23 cellular contexts compared by ENCODE assay signal in the genomic region with DNA sequence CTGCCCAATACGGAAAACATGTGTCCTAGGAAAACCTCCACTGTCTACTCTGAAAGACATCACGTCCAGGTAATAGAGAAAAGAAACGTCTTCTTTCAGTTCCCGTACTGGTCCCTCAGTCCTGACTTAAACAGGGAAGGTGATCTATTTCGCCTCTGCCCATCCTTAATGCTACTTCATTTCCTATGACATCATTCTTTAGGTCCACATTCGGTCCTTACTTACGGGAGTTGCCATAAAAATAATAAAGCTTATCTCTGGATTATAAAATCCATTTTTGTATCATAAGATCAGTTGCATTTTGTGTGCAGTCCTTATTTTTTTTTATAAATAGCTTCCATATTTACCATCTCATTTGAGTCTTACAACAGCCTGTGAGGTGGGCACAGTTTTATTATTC. TPM values are rescaled to one million over a fixed set of nuclear protein-coding genes. Genes with fewer than 3 reads are reported as not detected.
DNase-seq lines count a peak whose midpoint lies in the region; ATAC-seq and TF ChIP-seq lines count a peak whose summit lies in the region.
"Had no signal": no experiment of that assay in that cellular context is flagged by ENCODE, and none has a peak within 500 bp of the region (broad histone marks: within the 10 kb centered on the region; RNA-seq: fewer than 3 reads in every experiment).

No MANE protein-coding gene starts in this region.

- no peak overlapping the region for H2AFZ ChIP-seq in mammary epithelial cell (ENCODE audit: low read depth, low read length)
- H2AFZ ChIP-seq in PC-3 (ENCODE audit: low read length) = no peak overlapping the region
- H2AFZ ChIP-seq: GM23248 had no signal

- H3K4me2 ChIP-seq in mammary epithelial cell (ENCODE audit: insufficient read depth, low read depth, low read length) (peak overlapping the region; percentile 30), PC-3 (ENCODE audit: low read length) (0 out of 2 replicates have a peak overlapping the region, but pooled peaks have one; percentile 6)
- H3K4me2 ChIP-seq: BLaER1 had no signal

- H3K9me2 ChIP-seq in PC-3 (replicated peaks; ENCODE audit: low read length) = no peaks in the 10 kb centered on the region

- H3K4me1 ChIP-seq in mammary epithelial cell (ENCODE audit: insufficient read depth, low read length) = peaks cover 21% of the 10 kb centered on the region
- no peaks in the 10 kb centered on the region for H3K4me1 ChIP-seq in breast epithelium
- H3K4me1 ChIP-seq in PC-3 (ENCODE audit: insufficient read depth, low read length) = peaks cover 31% of the 10 kb centered on the region
- peaks cover 0 to 29% (median 14%) of the 10 kb centered on the region in 9 donors for H3K4me1 ChIP-seq in heart right ventricle
- no peaks in the 10 kb centered on the region for H3K4me1 ChIP-seq in right cardiac atrium (ENCODE audit: control insufficient read depth, insufficient read depth, low read length)

- TF ChIP-seq CTCF in mammary epithelial cell (conservative IDR thresholded peaks at IDR 0.05 in 1 of 2, IDR thresholded peaks at IDR 0.05 in 1 of 2; ENCODE audit: extremely low read depth in 1 of 2, insufficient read depth in 1 of 2, low read depth in 1 of 2, low read length in 2 of 2) (no peak), breast epithelium (IDR thresholded peaks at IDR 0.05) (no peak), PC-3 (conservative IDR thresholded peaks at IDR 0.05; ENCODE audit: low read depth, low read length) (no peak), heart right ventricle (IDR thresholded peaks at IDR 0.05) (no peak)

- POLR2A ChIA-PET in PC-3 (lab: Charles Lee; ENCODE audit: unreplicated experiment) = no interaction called here

- in situ Hi-C loops in mammary epithelial cell (cut with MboI; ENCODE audit: low sequenced_read_pairs in 2 of 2) = loop anchor here in 1 of 2 donors (5.0 to 10.0 kb wide), 2 partner anchors 55 to 208 kb away; no protein-coding TSS in a partner anchor

- no peak for TF ChIP-seq POLR2A in breast epithelium (IDR thresholded peaks at IDR 0.05)

- H3K27ac ChIP-seq in mammary epithelial cell (ENCODE audit: insufficient read depth, low read depth, low read length) (no peak overlapping the region), breast epithelium (no peak overlapping the region), PC-3 (ENCODE audit: low read length) (no peak overlapping the region), epithelial cell of prostate (peak overlapping the region; percentile 97), heart right ventricle (no peak overlapping the region), right cardiac atrium (ENCODE audit: low read length) (no peak overlapping the region)
- H3K27ac ChIP-seq: 22Rv1, BLaER1, C4-2B, GM23248 had no signal

- dilution Hi-C loops in mammary epithelial cell (cut with HindIII; ENCODE audit: low sequenced_read_pairs) = loop anchor here (5.0 kb wide), 2 partner anchors 78 to 92 kb away; no protein-coding TSS in a partner anchor

- H3K9ac ChIP-seq in mammary epithelial cell (ENCODE audit: insufficient read depth, low read length) (no peak overlapping the region), PC-3 (ENCODE audit: low read length) (no peak overlapping the region)
- H3K9ac ChIP-seq: BLaER1, GM23248 had no signal

- H4K20me1 ChIP-seq in mammary epithelial cell (ENCODE audit: insufficient read depth, low read length) (peaks cover 2% of the 10 kb centered on the region), PC-3 (ENCODE audit: low read length) (peaks cover 9% of the 10 kb centered on the region; the same call in 1 of the 2 replicates)

- CTCF ChIA-PET in mammary epithelial cell (lab: Charles Lee; ENCODE audit: low non-redundant PET) = no interaction called here
- CTCF ChIA-PET in PC-3 (lab: Charles Lee) = no interaction called here

- H3F3A ChIP-seq in PC-3 (ENCODE audit: low read length, unreplicated experiment) = no peaks in the 10 kb centered on the region

- no peaks in the 10 kb centered on the region for H3K36me3 ChIP-seq in mammary epithelial cell (ENCODE audit: insufficient read depth, low read length)
- no peaks in the 10 kb centered on the region for H3K36me3 ChIP-seq in breast epithelium
- H3K36me3 ChIP-seq in PC-3 (ENCODE audit: low read depth, low read length) = no peaks in the 10 kb centered on the region
- H3K36me3 ChIP-seq in heart right ventricle = no peaks in the 10 kb centered on the region
- H3K36me3 ChIP-seq: BLaER1 had no signal

- intact Hi-C loops in mammary epithelial cell (cut with micrococcal nuclease) = loop anchor here (5.0 kb wide), 2 partner anchors 88 to 163 kb away; no protein-coding TSS in a partner anchor
- intact Hi-C loops in breast epithelium (cut with DNase I; ENCODE audit: low total_unique reads) = no loop called here
- intact Hi-C loops in PC-3 (cut with micrococcal nuclease) = loop anchor here (5.0 kb wide), 1 partner anchor 53 kb away; no protein-coding TSS in a partner anchor
- intact Hi-C loops in heart right ventricle (cut with DNase I) = loop anchor here in 2 of 10 donors (5.0 to 10.0 kb wide), 2 partner anchors 205 to 208 kb away; no protein-coding TSS in a partner anchor
- intact Hi-C loops in right cardiac atrium (cut with DNase I) = loop anchor here in 2 of 4 donors (5.0 to 10.0 kb wide), 2 partner anchors 62 to 65 kb away; no protein-coding TSS in a partner anchor

- no peaks in the 10 kb centered on the region for H3K9me3 ChIP-seq in mammary epithelial cell (replicated peaks; ENCODE audit: insufficient read depth, low read length)
- H3K9me3 ChIP-seq in breast epithelium = no peaks in the 10 kb centered on the region
- H3K9me3 ChIP-seq in PC-3 (ENCODE audit: low read length) = no peaks in the 10 kb centered on the region
- H3K9me3 ChIP-seq in heart right ventricle = no peaks in the 10 kb centered on the region
- H3K9me3 ChIP-seq in right cardiac atrium (ENCODE audit: control insufficient read depth, low read length) = no peaks in the 10 kb centered on the region
- H3K9me3 ChIP-seq: BLaER1, Caco-2 had no signal

- no peak for ATAC-seq in PC-3
- ATAC-seq in heart right ventricle = no peak
- no peak for ATAC-seq in right cardiac atrium
- ATAC-seq: CD8-positive, alpha-beta T cell; GM12878 had no signal

- BruUV-seq in mammary epithelial cell (replicated peaks; lab: Mats Ljungman, UMichigan) = no TSS peak
- no TSS peak for BruUV-seq in PC-3 (replicated peaks; lab: Mats Ljungman, UMichigan)

- H3K27me3 ChIP-seq in mammary epithelial cell (ENCODE audit: insufficient read depth, low read length) (no peaks in the 10 kb centered on the region), breast epithelium (no peaks in the 10 kb centered on the region), PC-3 (ENCODE audit: low read length) (no peaks in the 10 kb centered on the region), heart right ventricle (peaks cover 6 to 58% (median 48%) of the 10 kb centered on the region in 7 donors), right cardiac atrium (ENCODE audit: control insufficient read depth, insufficient read depth) (no peaks in the 10 kb centered on the region)

- DNase-seq in mammary epithelial cell (no peak), breast epithelium (ENCODE audit: low spot score in 2 of 2) (no peak), PC-3 (no peak), epithelial cell of prostate (ENCODE audit: low read depth, low spot score) (no peak), T1000 (lab: John Stamatoyannopoulos, UW) (no peak), heart right ventricle (no peak), right cardiac atrium (no peak)
- DNase-seq: Caco-2; CD4-positive, CD25-positive, alpha-beta regulatory T cell; CD8-positive, alpha-beta T cell; DMS 273 treated with DMSO at 0.1 percent for 48 hours; DMS79; EL; GDM1; GM23248; H7; HCEC 1CT had no signal

- H3K4me3 ChIP-seq in mammary epithelial cell (replicated peaks in 1 of 3; ENCODE audit: insufficient read depth in 1 of 3, low read depth in 2 of 3, low read length in 3 of 3) (no peak overlapping the region), breast epithelium (no peak overlapping the region), PC-3 (ENCODE audit: low read length) (no peak overlapping the region), heart right ventricle (no peak overlapping the region), right cardiac atrium (ENCODE audit: low read length) (no peak overlapping the region)
- H3K4me3 ChIP-seq: BLaER1, GM12878, GM23248 had no signal

- WGBS in mammary epithelial cell (ENCODE audit: low coverage, missing lambda C conversion rate) = 96% methylated on average over 7 of the region's 7 CpGs
- WGBS in heart right ventricle, 2 donors = 82 to 89% methylated on average over 7 of the region's 7 CpGs
- WGBS in right cardiac atrium = 80% methylated on average over 7 of the region's 7 CpGs

- H3K79me2 ChIP-seq in mammary epithelial cell (ENCODE audit: insufficient read depth, low read length) (peaks cover 93% of the 10 kb centered on the region), PC-3 (ENCODE audit: low read length) (peaks cover 92% of the 10 kb centered on the region)

RNA-seq across cellular contexts. Expression of gene TGFA, which starts 3.7 kb away (rescaled TPM):
- total RNA-seq in mammary epithelial cell (100 to 1,000 TPM in 1 of 2 donors, 10 to 100 TPM in 1; 59.2 to 126 TPM), breast epithelium (10 to 100 TPM in 1 of 3 donors, 1 to 10 TPM in 2; 1.1 to 16.1 (median 4.9) TPM), PC-3 (2014; rRNA removed) (45.0 and 54.7 TPM in 2 replicates), heart right ventricle (1 to 10 TPM in 6 of 10 donors, under 1 TPM in 4; 0.28 to 3.4 (median 1.3) TPM), right cardiac atrium (under 1 TPM; 0.47 to 0.96 (median 0.58) TPM)
- polyA plus RNA-seq in mammary epithelial cell (82.0 TPM), heart right ventricle (1 to 10 TPM in 1 of 2 donors, under 1 TPM in 1; 0.17 to 1.2 TPM), right cardiac atrium (0.81 TPM)
- polyA minus RNA-seq in mammary epithelial cell = 88.0 TPM
- total RNA-seq: B cell had no signal
- polyA plus RNA-seq: AG04450 had no signal
